In genomic region chr1:89126234-89126580, GRCh38 we compare ENCODE assay signal across 7 cellular contexts. TPM values are rescaled to one million over a fixed set of nuclear protein-coding genes. Genes with fewer than 3 reads are reported as not detected.
A peak's percentile ranks its signal among the peaks of the same experiment; 100 is the strongest.
DNase-seq lines count a peak whose midpoint lies in the region; ATAC-seq and TF ChIP-seq lines count a peak whose summit lies in the region.

No MANE protein-coding gene starts in this region.

- ATAC-seq in GM19351 (IDR thresholded peaks at IDR 0.05; ENCODE audit: unreplicated experiment) (peak; percentile 5), HG03571 (IDR thresholded peaks at IDR 0.05; ENCODE audit: unreplicated experiment) (peak; percentile 19), HG03520 (IDR thresholded peaks at IDR 0.05; ENCODE audit: unreplicated experiment) (no peak)
- no peak for ATAC-seq in stimulated activated memory B cell treated with anti-CD40 and anti-IgM and Interleukin-4, amounts not matched to agents 10 μg/mL and 1 μg/mL and 100 μg/mL, for 72 hours

- DNase-seq in esophagus squamous epithelium (lab: John Stamatoyannopoulos, UW) (no peak), NCI-H1694 treated with DMSO at 0.1 percent for 48 hours (lab: John Stamatoyannopoulos, UW) (no peak), NCI-H1436 treated with DMSO at 0.1 percent for 48 hours (lab: John Stamatoyannopoulos, UW) (no peak)

- H3K36me3 Mint-ChIP-seq in stimulated activated memory B cell treated with anti-CD40 and anti-IgM and Interleukin-4, amounts not matched to agents 10 μg/mL and 1 μg/mL and 100 μg/mL, for 72 hours = peaks cover 10% of the 10 kb centered on the region

- TF ChIP-seq POLR2A in esophagus squamous epithelium (IDR thresholded peaks at IDR 0.05) = no peak

- H3K4me1 ChIP-seq in esophagus squamous epithelium = peaks cover 15 to 78% (median 27%) of the 10 kb centered on the region in 3 donors

- peak overlapping the region; percentile 33 to 72 (median 57) for H3K4me3 ChIP-seq in esophagus squamous epithelium

- H3K9me3 ChIP-seq in esophagus squamous epithelium = no peaks in the 10 kb centered on the region

- TF ChIP-seq CTCF in esophagus squamous epithelium (IDR thresholded peaks at IDR 0.05) = no peak

- H3K4me1 Mint-ChIP-seq in stimulated activated memory B cell treated with anti-CD40 and anti-IgM and Interleukin-4, amounts not matched to agents 10 μg/mL and 1 μg/mL and 100 μg/mL, for 72 hours = peaks cover 59% of the 10 kb centered on the region

- H3K27ac Mint-ChIP-seq in stimulated activated memory B cell treated with anti-CD40 and anti-IgM and Interleukin-4, amounts not matched to agents 10 μg/mL and 1 μg/mL and 100 μg/mL, for 72 hours = peak overlapping the region; percentile 86

- H3K27me3 ChIP-seq in esophagus squamous epithelium = no peaks in the 10 kb centered on the region

- intact Hi-C loops in esophagus squamous epithelium (cut with DNase I) = no loop called here

- no peaks in the 10 kb centered on the region for H3K27me3 Mint-ChIP-seq in stimulated activated memory B cell treated with anti-CD40 and anti-IgM and Interleukin-4, amounts not matched to agents 10 μg/mL and 1 μg/mL and 100 μg/mL, for 72 hours

- peaks cover 0 to 8% (median 0%) of the 10 kb centered on the region in 3 donors for H3K36me3 ChIP-seq in esophagus squamous epithelium

- peak overlapping the region; percentile 91 for H3K4me3 Mint-ChIP-seq in stimulated activated memory B cell treated with anti-CD40 and anti-IgM and Interleukin-4, amounts not matched to agents 10 μg/mL and 1 μg/mL and 100 μg/mL, for 72 hours

- H3K27ac ChIP-seq in esophagus squamous epithelium = peak overlapping the region; percentile 70 to 94 (median 88)

- no peaks in the 10 kb centered on the region for H3K9me3 Mint-ChIP-seq in stimulated activated memory B cell treated with anti-CD40 and anti-IgM and Interleukin-4, amounts not matched to agents 10 μg/mL and 1 μg/mL and 100 μg/mL, for 72 hours

RNA-seq across cellular contexts. Expression of gene GBP2, which starts 0.3 kb away (rescaled TPM):
- total RNA-seq in esophagus squamous epithelium = 10 to 100 TPM; 23.6 to 97.7 (median 54.2) TPM

RNA-seq across cellular contexts. Expression of gene GBP7, which starts 49.6 kb away (rescaled TPM):
- total RNA-seq in esophagus squamous epithelium = not detected

Comparison
In these comparisons a context has a peak if more than half of its experiments do, and no peak if none do; other contexts are left out.
1. ATAC-seq: peak in GM19351 (single experiment) and HG03571 (single experiment); none in stimulated activated memory B cell treated with anti-CD40 and anti-IgM and Interleukin-4, amounts not matched to agents 10 μg/mL and 1 μg/mL and 100 μg/mL, for 72 hours (single experiment) and HG03520 (single experiment).